1 cellular context compared by ENCODE assay signal in the genomic region with DNA sequence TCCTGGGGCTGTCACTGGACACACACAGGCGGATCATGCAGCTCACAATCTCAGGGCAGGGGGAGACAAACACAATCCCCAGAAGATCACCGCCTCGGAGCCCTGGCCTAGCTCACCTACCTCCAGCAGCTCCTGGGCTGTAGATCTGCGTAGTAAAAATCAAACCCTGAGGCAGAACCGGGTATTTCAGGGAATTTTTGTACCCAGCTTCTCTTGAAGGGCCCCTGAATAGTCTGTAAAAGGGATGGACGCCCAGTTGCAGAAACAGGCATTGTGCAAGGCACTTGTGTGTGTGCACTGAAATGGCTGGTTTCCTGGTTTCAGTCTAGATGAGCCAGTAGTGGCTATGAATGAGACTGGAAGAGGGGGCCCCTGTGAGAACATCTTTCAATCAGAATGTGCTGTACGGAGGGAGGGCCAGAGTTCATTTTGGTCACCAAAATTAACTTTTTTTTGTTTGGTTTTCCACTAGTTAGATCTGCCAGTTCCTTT.
TF ChIP-seq lines count a peak whose summit lies in the region.

No MANE protein-coding gene starts in this region.

TF ChIP-seq in GM12878, 131 proteins besides CTCF, POLR2A, EP300 and RAD21 (continued from another document):
- no peak for TF ChIP-seq TARDBP (IDR thresholded peaks at IDR 0.05; ENCODE audit: borderline replicate concordance)
- TF ChIP-seq, protein P1, sequence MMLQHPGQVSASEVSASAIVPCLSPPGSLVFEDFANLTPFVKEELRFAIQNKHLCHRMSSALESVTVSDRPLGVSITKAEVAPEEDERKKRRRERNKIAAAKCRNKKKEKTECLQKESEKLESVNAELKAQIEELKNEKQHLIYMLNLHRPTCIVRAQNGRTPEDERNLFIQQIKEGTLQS (IDR thresholded peaks at IDR 0.05; ENCODE audit: borderline replicate concordance, extremely low read depth, low read depth, low read length): no peak
- TF ChIP-seq, protein P2, sequence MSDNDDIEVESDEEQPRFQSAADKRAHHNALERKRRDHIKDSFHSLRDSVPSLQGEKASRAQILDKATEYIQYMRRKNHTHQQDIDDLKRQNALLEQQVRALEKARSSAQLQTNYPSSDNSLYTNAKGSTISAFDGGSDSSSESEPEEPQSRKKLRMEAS (IDR thresholded peaks at IDR 0.05; ENCODE audit: low read depth, low read length): no peak
